ENCODE assay signal across 32 cellular contexts in genomic region chr5:123084730-123085605, GRCh38. TPM values are rescaled to one million over a fixed set of nuclear protein-coding genes. Genes with fewer than 3 reads are reported as not detected.
"Had no signal": no experiment of that assay in that cellular context is flagged by ENCODE, and none has a peak within 500 bp of the region (broad histone marks: within the 10 kb centered on the region; RNA-seq: fewer than 3 reads in every experiment).

No MANE protein-coding gene starts in this region.

- H3K9me3 Mint-ChIP-seq: activated CD4-positive, alpha-beta memory T cell treated with anti-CD3 and anti-CD28 coated beads, Interleukin-2, amount 10 ng/mL, durations not matched to agents 7 days and 5 days; activated CD4-positive, alpha-beta T cell treated with anti-CD3 and anti-CD28 coated beads, Interleukin-2, amount 10 ng/mL, durations not matched to agents 7 days and 5 days; activated T-cell treated with anti-CD3 and anti-CD28 coated beads, Interleukin-2, amount 50 U/mL, for 24 hours; natural killer cell; neural progenitor cell; stimulated activated naive B cell treated with anti-CD40 and anti-IgM and Interleukin-4, amounts not matched to agents 10 μg/mL and 1 μg/mL and 100 μg/mL, for 72 hours; T-helper 1 cell treated with Interleukin-12 subunit alpha and Interleukin-12 subunit beta and Interleukin-4 antibody, amounts not matched to agents 30 μg/mL and 1 μg/mL, for 36 hours had no signal

- H3K9me3 ChIP-seq: gastrocnemius medialis, left lung, lower lobe of right lung, transverse colon had no signal

- ATAC-seq: gastrocnemius medialis; left lung; lower lobe of right lung; natural killer cell; right cardiac atrium; stimulated activated naive B cell treated with anti-CD40 and anti-IgM and Interleukin-4, amounts not matched to agents 10 μg/mL and 1 μg/mL and 100 μg/mL, for 72 hours had no signal

- H3K4me3 Mint-ChIP-seq: activated CD4-positive, alpha-beta memory T cell treated with anti-CD3 and anti-CD28 coated beads, Interleukin-2, amount 10 ng/mL, durations not matched to agents 7 days and 5 days; activated CD4-positive, alpha-beta T cell treated with anti-CD3 and anti-CD28 coated beads, Interleukin-2, amount 10 ng/mL, durations not matched to agents 7 days and 5 days; activated T-cell treated with anti-CD3 and anti-CD28 coated beads, Interleukin-2, amount 50 U/mL, for 24 hours; natural killer cell; stimulated activated naive B cell treated with anti-CD40 and anti-IgM and Interleukin-4, amounts not matched to agents 10 μg/mL and 1 μg/mL and 100 μg/mL, for 72 hours; T-helper 1 cell treated with Interleukin-12 subunit alpha and Interleukin-12 subunit beta and Interleukin-4 antibody, amounts not matched to agents 30 μg/mL and 1 μg/mL, for 36 hours had no signal

- H3K36me3 ChIP-seq: brain microvascular endothelial cell, gastrocnemius medialis, left lung, lower lobe of right lung, neural progenitor cell, transverse colon, WERI-Rb-1 had no signal

- H3K9ac ChIP-seq: neural progenitor cell had no signal

- H3K36me3 Mint-ChIP-seq: natural killer cell; neural progenitor cell; stimulated activated naive B cell treated with anti-CD40 and anti-IgM and Interleukin-4, amounts not matched to agents 10 μg/mL and 1 μg/mL and 100 μg/mL, for 72 hours had no signal

- H3K4me3 ChIP-seq: coronary artery, dorsolateral prefrontal cortex, gastrocnemius medialis, left lung, lower lobe of right lung, neural progenitor cell, transverse colon had no signal

- DNase-seq: activated CD4-positive, alpha-beta memory T cell treated with anti-CD3 and anti-CD28 coated beads, Interleukin-2, amount 10 ng/mL, durations not matched to agents 7 days and 5 days; activated CD4-positive, alpha-beta T cell treated with anti-CD3 and anti-CD28 coated beads, Interleukin-2, amount 10 ng/mL, durations not matched to agents 7 days and 5 days; activated CD4-positive, CD25-positive, alpha-beta regulatory T cell treated with anti-CD3 and anti-CD28 coated beads, Interleukin-2, amount 50 U/mL, for 72 hours; activated CD8-positive, alpha-beta memory T cell treated with anti-CD3 and anti-CD28 coated beads, Interleukin-2, amount 50 U/mL, for 48 hours; activated gamma-delta T cell; activated naive CD4-positive, alpha-beta T cell treated with anti-CD3 and anti-CD28 coated beads, Interleukin-2, amount 50 U/mL, for 16 hours; activated T-cell treated with anti-CD3 and anti-CD28 coated beads, Interleukin-2, amount 50 U/mL, for 24 hours; amniotic stem cell; brain microvascular endothelial cell; dorsolateral prefrontal cortex; effector memory CD4-positive, alpha-beta T cell; erythroblast; gastrocnemius medialis; glutamatergic neuron; left lung; lower lobe of right lung; mesenchymal stem cell; natural killer cell; occipital lobe; right cardiac atrium; stimulated activated CD4-positive, alpha-beta T cell treated with anti-CD3 and anti-CD28 coated beads, Interleukin-15, amount 100 ng/mL, for 24 hours; stimulated activated CD4-positive, alpha-beta T cell treated with anti-CD3 and anti-CD28 coated beads, Interleukin-2, amount 100 ng/mL, for 24 hours; stimulated activated naive B cell treated with anti-CD40 and anti-IgM and Interleukin-4, amounts not matched to agents 10 μg/mL and 1 μg/mL and 100 μg/mL, for 72 hours; T-helper 9 cell; transverse colon; WERI-Rb-1 had no signal

- H3K27ac Mint-ChIP-seq: activated CD4-positive, alpha-beta memory T cell treated with anti-CD3 and anti-CD28 coated beads, Interleukin-2, amount 10 ng/mL, durations not matched to agents 7 days and 5 days; activated CD4-positive, alpha-beta T cell treated with anti-CD3 and anti-CD28 coated beads, Interleukin-2, amount 10 ng/mL, durations not matched to agents 7 days and 5 days; activated T-cell treated with anti-CD3 and anti-CD28 coated beads, Interleukin-2, amount 50 U/mL, for 24 hours; natural killer cell; neural progenitor cell; stimulated activated naive B cell treated with anti-CD40 and anti-IgM and Interleukin-4, amounts not matched to agents 10 μg/mL and 1 μg/mL and 100 μg/mL, for 72 hours; T-helper 1 cell treated with Interleukin-12 subunit alpha and Interleukin-12 subunit beta and Interleukin-4 antibody, amounts not matched to agents 30 μg/mL and 1 μg/mL, for 36 hours had no signal

- H3K27ac ChIP-seq: brain microvascular endothelial cell, coronary artery, dorsolateral prefrontal cortex, gastrocnemius medialis, left lung, lower lobe of right lung, neural progenitor cell, transverse colon, WERI-Rb-1 had no signal

- FAIRE-seq: astrocyte, urothelium cell line had no signal

- H2AFZ ChIP-seq: neural progenitor cell had no signal

RNA-seq across cellular contexts. Expression of gene PRDM6, which starts 4.1 kb away (rescaled TPM):
- total RNA-seq: activated CD4-positive, alpha-beta memory T cell treated with anti-CD3 and anti-CD28 coated beads, Interleukin-2, amount 10 ng/mL, durations not matched to agents 7 days and 5 days; activated CD4-positive, alpha-beta T cell treated with anti-CD3 and anti-CD28 coated beads, Interleukin-2, amount 10 ng/mL, durations not matched to agents 7 days and 5 days; natural killer cell had no signal

RNA-seq across cellular contexts. Expression of gene PPIC, which starts 48.4 kb away (rescaled TPM):
- total RNA-seq: activated CD4-positive, alpha-beta memory T cell treated with anti-CD3 and anti-CD28 coated beads, Interleukin-2, amount 10 ng/mL, durations not matched to agents 7 days and 5 days; activated CD4-positive, alpha-beta T cell treated with anti-CD3 and anti-CD28 coated beads, Interleukin-2, amount 10 ng/mL, durations not matched to agents 7 days and 5 days; mononuclear cell; natural killer cell had no signal
